ENCODE assay signal across 9 cellular contexts in genomic region chr17:8164815-8165131, GRCh38. TPM values are rescaled to one million over a fixed set of nuclear protein-coding genes. Genes with fewer than 3 reads are reported as not detected.
DNase-seq lines count a peak whose midpoint lies in the region; ATAC-seq and TF ChIP-seq lines count a peak whose summit lies in the region.
"Had no signal": no experiment of that assay in that cellular context is flagged by ENCODE, and none has a peak within 500 bp of the region (broad histone marks: within the 10 kb centered on the region; RNA-seq: fewer than 3 reads in every experiment).

No MANE protein-coding gene starts in this region.

- intact Hi-C loops in activated CD4-positive, alpha-beta memory T cell treated with anti-CD3 and anti-CD28 coated beads for 36 hours (cut with micrococcal nuclease) = loop anchor here (1.0 kb wide), 4 partner anchors 8 to 46 kb away; partner anchors contain the start of gene AURKB
- intact Hi-C loops in heart right ventricle (cut with DNase I) = loop anchor here in 4 of 10 donors (1.0 to 5.0 kb wide), 3 partner anchors 9 to 42 kb away; partner anchors contain the start of gene HES7 (in 2 of the 4)
- intact Hi-C loops in sigmoid colon (cut with DNase I) = loop anchor here (5.0 kb wide), 1 partner anchor 58 kb away; no protein-coding TSS in a partner anchor

- peak overlapping the region; percentile 77 for H3K4me3 Mint-ChIP-seq in activated CD4-positive, alpha-beta memory T cell treated with anti-CD3 and anti-CD28 coated beads for 36 hours

- POLR2A ChIA-PET in activated CD4-positive, alpha-beta memory T cell treated with anti-CD3 and anti-CD28 coated beads for 36 hours (lab: Charles Lee) = interaction anchor here (1.0 to 4.5 kb wide), 9 partner anchors 8 to 83 kb away, joined by 3 to 146 read pairs (median 5); partner anchors contain the start of genes CTC1, PER1 and TMEM107

- DNase-seq in activated CD4-positive, alpha-beta memory T cell treated with anti-CD3 and anti-CD28 coated beads for 36 hours = peak; percentile 40
- DNase-seq in heart right ventricle (no peak), sigmoid colon (peak; percentile 63), NCI-H2196 (lab: John Stamatoyannopoulos, UW; ENCODE audit: unreplicated experiment) (no peak), Ammon's horn (ENCODE audit: low spot score) (no peak), MG63 (no peak)
- DNase-seq in stimulated activated CD4-positive, alpha-beta T cell treated with anti-CD3 and anti-CD28 coated beads, Interleukin-1b, Interleukin-23, amount 100 ng/mL, for 48 hours = no peak

- TF ChIP-seq CTCF in heart right ventricle (IDR thresholded peaks at IDR 0.05) = no peak
- no peak for TF ChIP-seq CTCF in sigmoid colon (IDR thresholded peaks at IDR 0.05)

- 63% methylated on average over 6 of the region's 6 CpGs for WGBS in heart right ventricle, 2 donors
- 74 to 77% methylated on average over 6 of the region's 6 CpGs for WGBS in sigmoid colon, 2 donors

- no peaks in the 10 kb centered on the region for H3K27me3 Mint-ChIP-seq in activated CD4-positive, alpha-beta memory T cell treated with anti-CD3 and anti-CD28 coated beads for 36 hours

- H3K27me3 ChIP-seq in heart right ventricle = no peaks in the 10 kb centered on the region
- H3K27me3 ChIP-seq in sigmoid colon = no peaks in the 10 kb centered on the region
- no peaks in the 10 kb centered on the region for H3K27me3 ChIP-seq in MG63

- no peak for ATAC-seq in heart right ventricle

- CTCF ChIA-PET in activated CD4-positive, alpha-beta memory T cell treated with anti-CD3 and anti-CD28 coated beads for 36 hours (lab: Charles Lee) = interaction anchor here (1.2 to 1.6 kb wide), 3 partner anchors 25 to 45 kb away, joined by 3 to 7 read pairs (median 5); no protein-coding TSS in a partner anchor

- H3K36me3 ChIP-seq in ES-I3 (ENCODE audit: insufficient read depth, low read length) (peaks cover 11% of the 10 kb centered on the region), heart right ventricle (peaks cover 0 to 20% (median 12%) of the 10 kb centered on the region in 9 donors), sigmoid colon (peaks cover 0 to 14% (median 10%) of the 10 kb centered on the region in 4 donors), MG63 (peaks cover 17% of the 10 kb centered on the region)

- TF ChIP-seq POLR2A in sigmoid colon (IDR thresholded peaks at IDR 0.05) = no peak

- H3K4me1 ChIP-seq in ES-I3 (ENCODE audit: insufficient read depth, low read length) (peaks cover 15% of the 10 kb centered on the region), heart right ventricle (peaks cover 22 to 48% (median 38%) of the 10 kb centered on the region in 9 donors), sigmoid colon (peaks cover 0 to 40% (median 35%) of the 10 kb centered on the region in 4 donors)

- H3K9me3 Mint-ChIP-seq in activated CD4-positive, alpha-beta memory T cell treated with anti-CD3 and anti-CD28 coated beads for 36 hours = no peaks in the 10 kb centered on the region

- H3K4me1 Mint-ChIP-seq in activated CD4-positive, alpha-beta memory T cell treated with anti-CD3 and anti-CD28 coated beads for 36 hours (ENCODE audit: low read depth) = peaks cover 42% of the 10 kb centered on the region

- H3K9ac ChIP-seq in ES-I3 (ENCODE audit: low read depth, low read length) = peak overlapping the region; percentile 70; the same call in 1 of the 2 replicates

- H3K4me3 ChIP-seq in heart right ventricle (peak overlapping the region in 4 of 10 donors; percentile 4 to 99 (median 14)), sigmoid colon (no peak overlapping the region), MG63 (no peak overlapping the region)

- peak overlapping the region; percentile 95 for H3K27ac Mint-ChIP-seq in activated CD4-positive, alpha-beta memory T cell treated with anti-CD3 and anti-CD28 coated beads for 36 hours

- H3K27ac ChIP-seq in heart right ventricle (peak overlapping the region; percentile 97 to 100 (median 100)), sigmoid colon (peak overlapping the region; percentile 98 to 100 (median 99))

- H3K36me3 Mint-ChIP-seq in activated CD4-positive, alpha-beta memory T cell treated with anti-CD3 and anti-CD28 coated beads for 36 hours = peaks cover 20% of the 10 kb centered on the region

- H3K9me3 ChIP-seq in ES-I3 (ENCODE audit: control insufficient read depth, insufficient read depth, low read length) (no peaks in the 10 kb centered on the region), heart right ventricle (no peaks in the 10 kb centered on the region), sigmoid colon (no peaks in the 10 kb centered on the region), MG63 (no peaks in the 10 kb centered on the region)

- TF ChIP-seq EP300 in sigmoid colon (IDR thresholded peaks at IDR 0.05) = no peak

RNA-seq across cellular contexts. Expression of gene VAMP2, which starts 2.0 kb away (rescaled TPM):
- total RNA-seq in activated CD4-positive, alpha-beta memory T cell treated with anti-CD3 and anti-CD28 coated beads for 36 hours = 10 to 100 TPM; 30.1 to 30.4 TPM
- total RNA-seq in heart right ventricle (10 to 100 TPM; 46.8 to 67.8 (median 62.7) TPM), sigmoid colon (10 to 100 TPM; 20.4 to 29.6 (median 27.3) TPM)
- polyA plus RNA-seq in heart right ventricle (10 to 100 TPM; 49.0 to 54.3 TPM), sigmoid colon (10 to 100 TPM; 37.7 to 57.1 (median 54.9) TPM)
- total RNA-seq in MG63 (2014; rRNA removed; shearing (Covaris generic); ENCODE audit: low replicate concordance) = 0.59 and 3.2 TPM in 2 replicates

RNA-seq across cellular contexts. Expression of gene TMEM107, which starts 11.4 kb away (rescaled TPM):
- 10 to 100 TPM; 32.6 to 35.3 TPM for total RNA-seq in activated CD4-positive, alpha-beta memory T cell treated with anti-CD3 and anti-CD28 coated beads for 36 hours
- total RNA-seq in heart right ventricle (10 to 100 TPM in 1 of 10 donors, 1 to 10 TPM in 9; 5.2 to 15.2 (median 7.3) TPM), sigmoid colon (10 to 100 TPM in 3 of 4 donors, 1 to 10 TPM in 1; 8.3 to 61.7 (median 20.6) TPM)
- polyA plus RNA-seq in heart right ventricle (1 to 10 TPM; 4.5 to 7.8 TPM), sigmoid colon (10 to 100 TPM in 1 of 3 donors, 1 to 10 TPM in 2; 4.6 to 20.8 (median 7.2) TPM)
- total RNA-seq in MG63 (2014; rRNA removed; shearing (Covaris generic); ENCODE audit: low replicate concordance) = 17.6 and 25.6 TPM in 2 replicates

RNA-seq across cellular contexts. Expression of gene PER1, which starts 12.6 kb away (rescaled TPM):
- 10 to 100 TPM; 48.9 to 56.3 TPM for total RNA-seq in activated CD4-positive, alpha-beta memory T cell treated with anti-CD3 and anti-CD28 coated beads for 36 hours
- total RNA-seq in heart right ventricle = 100 to 1,000 TPM in 6 of 10 donors, 10 to 100 TPM in 4; 37.4 to 154 (median 112) TPM
- 100 to 1,000 TPM; 112 to 135 TPM for polyA plus RNA-seq in heart right ventricle
- 100 to 1,000 TPM in 2 of 4 donors, 10 to 100 TPM in 2; 60.3 to 153 (median 84.5) TPM for total RNA-seq in sigmoid colon
- 10 to 100 TPM; 30.5 to 67.7 (median 34.2) TPM for polyA plus RNA-seq in sigmoid colon
- 1.3 and 7.9 TPM in 2 replicates for total RNA-seq in MG63 (2014; rRNA removed; shearing (Covaris generic); ENCODE audit: low replicate concordance)

RNA-seq across cellular contexts. Expression of gene BORCS6, which starts 25.2 kb away (rescaled TPM):
- total RNA-seq in activated CD4-positive, alpha-beta memory T cell treated with anti-CD3 and anti-CD28 coated beads for 36 hours = 1 to 10 TPM; 7.9 to 8.3 TPM
- 1 to 10 TPM; 5.3 to 9.4 (median 7.7) TPM for total RNA-seq in heart right ventricle
- polyA plus RNA-seq in heart right ventricle = 10 to 100 TPM in 1 of 2 donors, 1 to 10 TPM in 1; 4.2 to 13.8 TPM
- 10 to 100 TPM in 3 of 4 donors, 1 to 10 TPM in 1; 7.7 to 17.7 (median 15.8) TPM for total RNA-seq in sigmoid colon
- 10 to 100 TPM in 2 of 3 donors, 1 to 10 TPM in 1; 9.2 to 14.6 (median 10.8) TPM for polyA plus RNA-seq in sigmoid colon
- 8.6 and 17.3 TPM in 2 replicates for total RNA-seq in MG63 (2014; rRNA removed; shearing (Covaris generic); ENCODE audit: low replicate concordance)

RNA-seq across cellular contexts. Expression of gene HES7, which starts 40.9 kb away (rescaled TPM):
- total RNA-seq in activated CD4-positive, alpha-beta memory T cell treated with anti-CD3 and anti-CD28 coated beads for 36 hours = 1 to 10 TPM; 2.5 to 2.8 TPM
- total RNA-seq in heart right ventricle = under 1 TPM in 5 of 10 donors, not detected in 5; 0.17 to 0.52 (median 0.38) TPM
- 1 to 10 TPM in 1 of 2 donors, under 1 TPM in 1; 0.91 to 1.5 TPM for polyA plus RNA-seq in heart right ventricle
- not detected for total RNA-seq in sigmoid colon
- polyA plus RNA-seq in sigmoid colon = under 1 TPM in 1 of 3 donors, not detected in 2; 0.16 TPM
- total RNA-seq in MG63 (2014; rRNA removed; shearing (Covaris generic); ENCODE audit: low replicate concordance) = not detected in 2 replicates
- total RNA-seq: kidney epithelial cell had no signal

Comparison
In these comparisons a context has a peak if more than half of its experiments do, and no peak if none do; other contexts are left out.
1. DNase-seq: peak in activated CD4-positive, alpha-beta memory T cell treated with anti-CD3 and anti-CD28 coated beads for 36 hours (single experiment) and sigmoid colon (single experiment); none in heart right ventricle (0 of 2), NCI-H2196 (single experiment), stimulated activated CD4-positive, alpha-beta T cell treated with anti-CD3 and anti-CD28 coated beads, Interleukin-1b, Interleukin-23, amount 100 ng/mL, for 48 hours (single experiment), Ammon's horn (single experiment) and MG63 (single experiment).